23 cellular contexts compared by ENCODE assay signal in the genomic region with DNA sequence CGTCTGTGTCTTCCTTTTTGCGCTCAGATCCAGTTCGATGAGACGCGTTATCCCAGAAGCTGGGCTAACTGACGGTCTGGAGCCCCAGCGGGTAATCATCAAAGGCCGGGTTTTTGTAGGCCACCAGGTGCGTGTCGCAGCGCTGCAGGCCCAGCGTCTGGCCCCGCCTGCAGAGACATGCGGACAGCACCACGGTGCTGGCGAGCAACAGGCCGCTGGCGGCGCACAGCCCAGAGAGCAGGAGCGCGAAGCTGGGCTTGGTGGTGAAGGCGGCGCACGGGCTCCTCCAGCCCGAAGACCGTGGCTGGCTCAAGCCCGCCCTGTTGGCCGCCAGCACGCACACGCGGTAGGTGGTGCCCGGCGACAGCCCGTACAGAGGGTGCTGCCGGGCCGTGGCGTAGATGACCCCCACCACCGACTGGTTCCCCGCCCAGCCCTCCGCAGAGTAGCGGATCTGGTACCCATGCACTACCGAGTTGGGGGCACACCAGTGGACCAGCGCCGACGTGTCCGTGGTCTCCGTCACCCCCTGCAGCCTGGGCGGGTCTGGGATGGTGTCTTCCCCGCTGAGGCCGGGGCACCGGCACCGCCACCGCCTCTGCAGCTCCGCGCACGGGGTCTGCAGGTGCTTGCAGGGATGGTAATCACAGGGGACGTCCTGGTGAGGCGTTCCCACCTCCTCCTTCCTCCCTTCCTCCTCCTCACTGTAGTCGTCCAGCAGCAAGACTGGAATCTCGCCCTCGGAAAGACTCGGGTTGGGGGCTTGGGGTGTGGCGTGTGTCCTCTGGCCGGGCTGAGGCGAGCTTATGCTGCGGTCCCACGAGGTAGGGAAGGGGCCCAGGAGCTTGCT. TPM values are rescaled to one million over a fixed set of nuclear protein-coding genes. Genes with fewer than 3 reads are reported as not detected.
"Had no signal": no experiment of that assay in that cellular context is flagged by ENCODE, and none has a peak within 500 bp of the region (broad histone marks: within the 10 kb centered on the region; RNA-seq: fewer than 3 reads in every experiment).

No MANE protein-coding gene starts in this region.

- H3K9ac ChIP-seq: neural progenitor cell had no signal

- H3K9me3 ChIP-seq: breast epithelium, esophagus muscularis mucosa, gastroesophageal sphincter, heart left ventricle, spleen, tibial artery had no signal

- H3K4me3 ChIP-seq: breast epithelium, esophagus muscularis mucosa, gastroesophageal sphincter, heart left ventricle, neural progenitor cell, spleen, tibial artery had no signal

- H3K36me3 ChIP-seq: breast epithelium had no signal

- DNase-seq: activated CD4-positive, alpha-beta T cell treated with anti-CD3 and anti-CD28 coated beads for 48 hours; activated CD8-positive, alpha-beta T cell treated with anti-CD3 and anti-CD28 coated beads for 36 hours; activated naive CD4-positive, alpha-beta T cell treated with anti-CD3 and anti-CD28 coated beads for 36 hours; activated T-cell treated with anti-CD3 and anti-CD28 coated beads, Interleukin-2, amount 50 U/mL, for 1 hour; effector CD4-positive, alpha-beta T cell; heart left ventricle; midbrain; spleen; stimulated activated naive CD4-positive, alpha-beta T cell; substantia nigra; tibial artery had no signal

- FAIRE-seq: astrocyte, urothelium cell line had no signal

- H3K27me3 Mint-ChIP-seq: activated CD8-positive, alpha-beta T cell treated with anti-CD3 and anti-CD28 coated beads for 36 hours had no signal

- H3K4me3 Mint-ChIP-seq: activated CD8-positive, alpha-beta T cell treated with anti-CD3 and anti-CD28 coated beads for 36 hours; activated naive CD4-positive, alpha-beta T cell treated with anti-CD3 and anti-CD28 coated beads for 36 hours; neural progenitor cell had no signal

- H3K27ac ChIP-seq: breast epithelium, esophagus muscularis mucosa, gastroesophageal sphincter, neural progenitor cell, spleen, tibial artery had no signal

- H3K4me1 ChIP-seq: breast epithelium, esophagus muscularis mucosa, gastroesophageal sphincter, neural progenitor cell, spleen, tibial artery had no signal

- ATAC-seq: activated CD8-positive, alpha-beta T cell treated with anti-CD3 and anti-CD28 coated beads for 36 hours had no signal

- H3K27me3 ChIP-seq: breast epithelium, esophagus muscularis mucosa, gastroesophageal sphincter, heart left ventricle, neural progenitor cell, spleen, tibial artery had no signal

- H3K27ac Mint-ChIP-seq: activated CD8-positive, alpha-beta T cell treated with anti-CD3 and anti-CD28 coated beads for 36 hours; activated naive CD4-positive, alpha-beta T cell treated with anti-CD3 and anti-CD28 coated beads for 36 hours; neural progenitor cell had no signal

- H3K9me3 Mint-ChIP-seq: activated CD8-positive, alpha-beta T cell treated with anti-CD3 and anti-CD28 coated beads for 36 hours; activated naive CD4-positive, alpha-beta T cell treated with anti-CD3 and anti-CD28 coated beads for 36 hours; neural progenitor cell had no signal

- H2AFZ ChIP-seq: neural progenitor cell had no signal

- H3K4me2 ChIP-seq: neural progenitor cell had no signal

RNA-seq across cellular contexts. Expression of gene LRRN4, which starts 12.7 kb away (rescaled TPM):
- total RNA-seq: activated CD8-positive, alpha-beta T cell treated with anti-CD3 and anti-CD28 coated beads for 36 hours; activated naive CD4-positive, alpha-beta T cell treated with anti-CD3 and anti-CD28 coated beads for 36 hours; cerebellum; gastroesophageal sphincter; lung microvascular endothelial cell; myocyte; osteocyte; pulmonary artery endothelial cell; T-helper 2 cell treated with Interferon-gamma antibody and Interleukin-4, amounts not matched to agents 100 ng/mL and 5 ng/mL, for 36 hours had no signal
- polyA plus RNA-seq: heart left ventricle, spleen had no signal
